Comparison of ENCODE assay signal across 8 cellular contexts in genomic region chr9:131395745-131396479, GRCh38. TPM values are rescaled to one million over a fixed set of nuclear protein-coding genes. Genes with fewer than 3 reads are reported as not detected.
DNase-seq lines count a peak whose midpoint lies in the region; ATAC-seq and TF ChIP-seq lines count a peak whose summit lies in the region.

No MANE protein-coding gene starts in this region.

- H3K27ac Mint-ChIP-seq in memory B cell = peak overlapping the region; percentile 93

- peaks cover 36% of the 10 kb centered on the region for H3K4me1 Mint-ChIP-seq in memory B cell

- in situ Hi-C loops in astrocyte of the spinal cord (cut with HindIII; ENCODE audit: low sequenced_read_pairs) = no loop called here

- ATAC-seq in Right ventricle myocardium superior (ENCODE audit: poor library complexity) = no peak
- ATAC-seq in memory B cell (ENCODE audit: low read depth) = no peak
- ATAC-seq in HG02642 (IDR thresholded peaks at IDR 0.05; ENCODE audit: poor library complexity, unreplicated experiment) = no peak

- TF ChIP-seq POLR2A in vagina (IDR thresholded peaks at IDR 0.05) = no peak

- H3K27ac ChIP-seq in right atrium auricular region = peak overlapping the region; percentile 95 to 98
- peak overlapping the region; percentile 97 for H3K27ac ChIP-seq in vagina

- TF ChIP-seq CTCF in right atrium auricular region (IDR thresholded peaks at IDR 0.05) (no peak), astrocyte of the spinal cord (IDR thresholded peaks at IDR 0.05; ENCODE audit: low read depth, low read length) (no peak), vagina (IDR thresholded peaks at IDR 0.05) (no peak)

- H3K4me1 ChIP-seq in right atrium auricular region (peaks cover 6 to 66% of the 10 kb centered on the region in 2 donors), vagina (peaks cover 70% of the 10 kb centered on the region)

- no peak for DNase-seq in right atrium auricular region (ENCODE audit: low spot score)
- no peak for DNase-seq in Right ventricle myocardium superior
- DNase-seq in astrocyte of the spinal cord (ENCODE audit: low read depth, low spot score) = no peak
- DNase-seq in memory B cell (ENCODE audit: low spot score in 2 of 2) = no peak
- DNase-seq in vagina (ENCODE audit: extremely low spot score in 2 of 2) = no peak
- DNase-seq in NCI-H446 (lab: John Stamatoyannopoulos, UW) = no peak
- no peak for DNase-seq in NCI-H187 (lab: John Stamatoyannopoulos, UW)

- H3K9me3 Mint-ChIP-seq in memory B cell = no peaks in the 10 kb centered on the region

- H3K4me3 Mint-ChIP-seq in memory B cell = peak overlapping the region; percentile 93

- no peaks in the 10 kb centered on the region for H3K36me3 Mint-ChIP-seq in memory B cell

- no peaks in the 10 kb centered on the region for H3K27me3 ChIP-seq in right atrium auricular region
- no peaks in the 10 kb centered on the region for H3K27me3 ChIP-seq in vagina

- H3K27me3 Mint-ChIP-seq in memory B cell = no peaks in the 10 kb centered on the region

- H3K36me3 ChIP-seq in right atrium auricular region (no peaks in the 10 kb centered on the region), vagina (no peaks in the 10 kb centered on the region)

- H3K4me3 ChIP-seq in right atrium auricular region = peak overlapping the region; percentile 77 to 93
- H3K4me3 ChIP-seq in astrocyte of the spinal cord (ENCODE audit: low read depth, low read length) = peak overlapping the region; percentile 72
- H3K4me3 ChIP-seq in vagina = peak overlapping the region; percentile 68 to 83

- intact Hi-C loops in Right ventricle myocardium superior (cut with DNase I) (no loop called here), vagina (cut with DNase I) (no loop called here)

- H3K9me3 ChIP-seq in right atrium auricular region (no peaks in the 10 kb centered on the region), vagina (no peaks in the 10 kb centered on the region)

RNA-seq across cellular contexts. Expression of gene PRRC2B, which starts 2.0 kb away (rescaled TPM):
- total RNA-seq in right atrium auricular region (100 to 1,000 TPM in 1 of 2 donors, 10 to 100 TPM in 1; 76.7 to 120 TPM), Right ventricle myocardium superior (124 TPM), vagina (116 TPM)
